Comparison of ENCODE assay signal across 9 cellular contexts in genomic region chr20:10179574-10180298, GRCh38. TPM values are rescaled to one million over a fixed set of nuclear protein-coding genes. Genes with fewer than 3 reads are reported as not detected.
DNase-seq lines count a peak whose midpoint lies in the region; ATAC-seq and TF ChIP-seq lines count a peak whose summit lies in the region.
"Had no signal": no experiment of that assay in that cellular context is flagged by ENCODE, and none has a peak within 500 bp of the region (broad histone marks: within the 10 kb centered on the region; RNA-seq: fewer than 3 reads in every experiment).

No MANE protein-coding gene starts in this region.

- no peaks in the 10 kb centered on the region for H3K4me1 Mint-ChIP-seq in activated CD4-positive, alpha-beta T cell treated with anti-CD3 and anti-CD28 coated beads, Interleukin-2, amount 10 ng/mL, durations not matched to agents 24 days and 14 days
- H3K4me1 Mint-ChIP-seq: CD14-positive monocyte had no signal

- peaks cover 4% of the 10 kb centered on the region for H3K27me3 Mint-ChIP-seq in activated CD4-positive, alpha-beta T cell treated with anti-CD3 and anti-CD28 coated beads, Interleukin-2, amount 10 ng/mL, durations not matched to agents 24 days and 14 days

- H3K9me3 Mint-ChIP-seq in activated CD4-positive, alpha-beta T cell treated with anti-CD3 and anti-CD28 coated beads, Interleukin-2, amount 10 ng/mL, durations not matched to agents 24 days and 14 days: no peaks in the 10 kb centered on the region

- TF ChIP-seq POLR2A in testis (IDR thresholded peaks at IDR 0.05): no peak

- no peak overlapping the region for H3K27ac Mint-ChIP-seq in activated CD4-positive, alpha-beta T cell treated with anti-CD3 and anti-CD28 coated beads, Interleukin-2, amount 10 ng/mL, durations not matched to agents 24 days and 14 days
- H3K27ac Mint-ChIP-seq: CD14-positive monocyte had no signal

- H3K27me3 ChIP-seq in testis: no peaks in the 10 kb centered on the region

- no peaks in the 10 kb centered on the region for H3K9me3 ChIP-seq in testis

- no peak overlapping the region for H3K4me3 ChIP-seq in epithelial cell of esophagus (ENCODE audit: low read length)
- no peak overlapping the region for H3K4me3 ChIP-seq in testis

- H3K4me3 Mint-ChIP-seq in activated CD4-positive, alpha-beta T cell treated with anti-CD3 and anti-CD28 coated beads, Interleukin-2, amount 10 ng/mL, durations not matched to agents 24 days and 14 days: no peak overlapping the region
- H3K4me3 Mint-ChIP-seq: CD14-positive monocyte had no signal

- H3K27ac ChIP-seq in testis: peak overlapping the region in 1 of 2 donors; percentile 60

- peak; percentile 14 for TF ChIP-seq CTCF in epithelial cell of esophagus (IDR thresholded peaks at IDR 0.05; ENCODE audit: insufficient read depth, low read depth, low read length, missing control alignments)
- TF ChIP-seq CTCF in testis (IDR thresholded peaks at IDR 0.05): peak in 2 of 3 experiments; percentile 11 to 25

- ATAC-seq in HG03354 (IDR thresholded peaks at IDR 0.05; ENCODE audit: poor library complexity, severe bottlenecking, unreplicated experiment) (no peak), GM19328 (IDR thresholded peaks at IDR 0.05; ENCODE audit: unreplicated experiment) (no peak)

- no peaks in the 10 kb centered on the region for H3K4me1 ChIP-seq in testis

- 78 to 86% methylated on average over 4 of the region's 4 CpGs for WGBS in testis, 2 donors

- H3K36me3 Mint-ChIP-seq in activated CD4-positive, alpha-beta T cell treated with anti-CD3 and anti-CD28 coated beads, Interleukin-2, amount 10 ng/mL, durations not matched to agents 24 days and 14 days (ENCODE audit: low read depth): no peaks in the 10 kb centered on the region
- H3K36me3 Mint-ChIP-seq: CD14-positive monocyte had no signal

- intact Hi-C loops in testis (cut with DNase I; ENCODE audit: low total_unique reads): no loop called here
- intact Hi-C loops in activated CD4-positive, alpha-beta T cell treated with anti-CD3 and anti-CD28 coated beads, Interleukin-2, amount 10 ng/mL, durations not matched to agents 24 days and 14 days (cut with micrococcal nuclease): no loop called here

- no peaks in the 10 kb centered on the region for H3K36me3 ChIP-seq in testis (ENCODE audit: low read depth, missing control alignments)

- DNase-seq in SHP77 (lab: John Stamatoyannopoulos, UW): peak; percentile 13 to 43
- no peak for DNase-seq in SHP77 treated with DMSO at 0.1 percent for 48 hours (lab: John Stamatoyannopoulos, UW)
- DNase-seq in NCI-H69 (lab: John Stamatoyannopoulos, UW): peak; percentile 66
- DNase-seq in epithelial cell of esophagus (ENCODE audit: low read depth): peak; percentile 6
- peak; percentile 32 for DNase-seq in testis
- no peak for DNase-seq in activated CD4-positive, alpha-beta T cell treated with anti-CD3 and anti-CD28 coated beads, Interleukin-2, amount 10 ng/mL, durations not matched to agents 24 days and 14 days

RNA-seq across cellular contexts. Expression of gene SNAP25, which starts 38.9 kb away (rescaled TPM):
- total RNA-seq in testis: 10 to 100 TPM; 11.3 to 13.7 TPM
- 8.0 TPM for polyA plus RNA-seq in testis (ENCODE audit: insufficient read depth, low read depth, low replicate concordance)
- 3.0 and 3.6 TPM in 2 replicates for total RNA-seq in activated CD4-positive, alpha-beta T cell treated with anti-CD3 and anti-CD28 coated beads, Interleukin-2, amount 10 ng/mL, durations not matched to agents 24 days and 14 days
- polyA plus RNA-seq: CD14-positive monocyte had no signal

Comparison
In these comparisons a context has a peak if more than half of its experiments do, and no peak if none do; other contexts are left out.
1. DNase-seq: peak in SHP77 (2 of 2), NCI-H69 (single experiment), epithelial cell of esophagus (single experiment) and testis (single experiment); none in SHP77 treated with DMSO at 0.1 percent for 48 hours (single experiment) and activated CD4-positive, alpha-beta T cell treated with anti-CD3 and anti-CD28 coated beads, Interleukin-2, amount 10 ng/mL, durations not matched to agents 24 days and 14 days (single experiment).